In the genomic region with DNA sequence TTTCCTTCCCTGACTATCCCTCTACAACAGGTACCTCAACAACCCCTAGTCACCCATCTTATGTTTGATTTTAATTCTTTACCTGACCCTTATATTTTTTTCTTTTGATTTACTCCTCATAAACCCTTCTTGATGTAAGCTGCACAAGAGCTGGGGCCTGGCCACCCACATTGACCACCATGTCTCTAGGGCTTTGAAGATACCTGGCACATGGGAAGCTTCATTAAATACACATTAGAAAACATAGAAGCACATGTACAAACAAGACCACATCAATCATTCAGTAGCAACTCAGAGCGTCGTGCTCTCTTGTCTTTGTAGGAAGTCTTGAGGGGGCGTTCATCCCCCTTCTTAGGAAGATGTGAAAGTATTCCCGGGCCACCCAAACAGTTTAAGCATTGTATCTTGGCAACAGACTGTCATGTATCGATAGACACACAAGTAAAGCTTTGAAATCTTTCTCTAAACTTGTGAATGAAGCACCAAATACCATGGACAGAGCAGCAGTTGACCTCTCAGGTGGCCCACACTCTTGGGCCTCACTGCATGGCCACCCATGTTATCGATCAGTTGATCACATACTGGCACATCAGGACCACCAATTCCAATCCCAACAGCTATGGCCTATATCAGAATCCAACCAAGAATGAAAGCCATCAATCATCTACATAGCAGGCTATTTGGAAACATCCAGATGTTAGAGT, we compare ENCODE assay signal across 21 cellular contexts.
A peak's percentile ranks its signal among the peaks of the same experiment; 100 is the strongest.
DNase-seq lines count a peak whose midpoint lies in the region; ATAC-seq, FAIRE-seq and TF ChIP-seq lines count a peak whose summit lies in the region.
"Had no signal": no experiment of that assay in that cellular context is flagged by ENCODE, and none has a peak within 500 bp of the region (broad histone marks: within the 10 kb centered on the region; RNA-seq: fewer than 3 reads in every experiment).

No MANE protein-coding gene starts in this region.

- no peak overlapping the region for H3K4me2 ChIP-seq in GM23338
- H3K4me2 ChIP-seq in HCT116 (ENCODE audit: low read length), result no peak overlapping the region
- H3K4me2 ChIP-seq in K562 (ENCODE audit: insufficient read depth, low read length), result no peak overlapping the region

- BruUV-seq in HCT116 (replicated peaks; lab: Mats Ljungman, UMichigan) (no TSS peak), K562 (replicated peaks; lab: Mats Ljungman, UMichigan) (no TSS peak)

- TF ChIP-seq CTCF in GM23338 (conservative IDR thresholded peaks at IDR 0.05; ENCODE audit: low read depth in 2 of 2), result no peak
- no peak for TF ChIP-seq CTCF in HCT116 (IDR thresholded peaks at IDR 0.05 in 2 of 3, conservative IDR thresholded peaks at IDR 0.05 in 1 of 3; ENCODE audit: borderline replicate concordance in 1 of 3, insufficient read depth in 1 of 3, low read depth in 2 of 3, low read length in 2 of 3)
- no peak for TF ChIP-seq CTCF in K562 (IDR thresholded peaks at IDR 0.05 in 2 of 3, conservative IDR thresholded peaks at IDR 0.05 in 1 of 3; ENCODE audit: insufficient read depth in 2 of 3, low read depth in 1 of 3, low read length in 3 of 3)
- no peak for TF ChIP-seq CTCF in upper lobe of right lung (IDR thresholded peaks at IDR 0.05)
- TF ChIP-seq CTCF in esophagus muscularis mucosa (IDR thresholded peaks at IDR 0.05), result no peak

- no peak overlapping the region for H3K4me3 Mint-ChIP-seq in GM23338
- no peak overlapping the region for H3K4me3 Mint-ChIP-seq in T-cell
- H3K4me3 Mint-ChIP-seq: CD4-positive, CD25-positive, alpha-beta regulatory T cell; CD8-positive, alpha-beta memory T cell; HFFc6 had no signal

- H3K9me3 ChIP-seq in HCT116 (ENCODE audit: control insufficient read depth in 1 of 2, insufficient read depth in 1 of 2, low read depth in 1 of 2, low read length in 2 of 2), result no peaks in the 10 kb centered on the region
- no peaks in the 10 kb centered on the region for H3K9me3 ChIP-seq in K562 (replicated peaks; ENCODE audit: control insufficient read depth, insufficient read depth, low read depth, low read length)
- H3K9me3 ChIP-seq in upper lobe of right lung, result no peaks in the 10 kb centered on the region
- H3K9me3 ChIP-seq in esophagus muscularis mucosa, result no peaks in the 10 kb centered on the region
- H3K9me3 ChIP-seq: BE2C, HAP-1 had no signal

- H3K36me3 ChIP-seq in GM23338 (ENCODE audit: insufficient read depth) (no peaks in the 10 kb centered on the region), HCT116 (ENCODE audit: control insufficient read depth in 1 of 2, insufficient read depth in 2 of 2, low read length in 2 of 2) (no peaks in the 10 kb centered on the region), K562 (ENCODE audit: control insufficient read depth, insufficient read depth, low read length) (no peaks in the 10 kb centered on the region), upper lobe of right lung (peaks cover 5% of the 10 kb centered on the region), esophagus muscularis mucosa (peaks cover 0 to 16% (median 6%) of the 10 kb centered on the region in 4 donors)
- H3K36me3 ChIP-seq: HAP-1 had no signal

- intact Hi-C loops in HCT116 (cut with micrococcal nuclease) (no loop called here), K562 (cut with micrococcal nuclease) (no loop called here), upper lobe of right lung (cut with DNase I) (no loop called here), esophagus muscularis mucosa (cut with DNase I) (no loop called here)

- CTCF ChIA-PET in HCT116 (lab: Charles Lee), result no interaction called here
- CTCF ChIA-PET in K562 (lab: Yijun Ruan, JAX; ENCODE audit: low intra/inter-chr PET ratio), result no interaction called here
- CTCF ChIA-PET in T-cell (lab: Charles Lee), result no interaction called here

- H3K27me3 ChIP-seq in GM23338 (ENCODE audit: insufficient read depth) (no peaks in the 10 kb centered on the region), HCT116 (ENCODE audit: insufficient read depth, low read length) (no peaks in the 10 kb centered on the region), K562 (ENCODE audit: control insufficient read depth in 2 of 2, insufficient read depth in 2 of 2, low read length in 2 of 2) (peaks cover 5 to 37% of the 10 kb centered on the region in 2 experiments), upper lobe of right lung (no peaks in the 10 kb centered on the region), esophagus muscularis mucosa (no peaks in the 10 kb centered on the region)
- H3K27me3 ChIP-seq: BE2C had no signal

- H3F3A ChIP-seq in GM23338 (replicated peaks; ENCODE audit: low read depth), result no peaks in the 10 kb centered on the region

- H3K36me3 Mint-ChIP-seq in GM23338 (ENCODE audit: low read depth) (no peaks in the 10 kb centered on the region; the same call in 2 of the 3 replicates), T-cell (no peaks in the 10 kb centered on the region)
- H3K36me3 Mint-ChIP-seq: CD4-positive, CD25-positive, alpha-beta regulatory T cell; CD8-positive, alpha-beta memory T cell had no signal

- no peak for ATAC-seq in GM23338
- ATAC-seq in HCT116, result no peak
- no peak for ATAC-seq in K562
- no peak for ATAC-seq in upper lobe of right lung
- ATAC-seq in T-cell (replicated peaks in 1 of 4), result no peak
- ATAC-seq: GM12878 had no signal

- FAIRE-seq in K562 (lab: Jason Lieb, UNC), result peak; percentile 23
- FAIRE-seq: A204.1, GM12878, GM19239 had no signal

- 0% methylated on average over 6 of the region's 6 CpGs for whole genome bisulfite sequencing in K562 (ENCODE audit: insufficient coverage, low coverage, missing lambda C conversion rate)
- 91% methylated on average over 6 of the region's 6 CpGs for WGBS in esophagus muscularis mucosa

- TF ChIP-seq POLR2A in HCT116 (IDR thresholded peaks at IDR 0.05; ENCODE audit: borderline replicate concordance, extremely low read depth, insufficient read depth, insufficient read length), result no peak
- TF ChIP-seq POLR2A in K562 (conservative IDR thresholded peaks at IDR 0.05), result no peak
- no peak for TF ChIP-seq POLR2A in esophagus muscularis mucosa (IDR thresholded peaks at IDR 0.05; ENCODE audit: low read depth)

- H3K9ac ChIP-seq in HCT116 (ENCODE audit: low read length) (no peak overlapping the region), K562 (ENCODE audit: insufficient read depth in 1 of 2, low read depth in 2 of 2, low read length in 2 of 2) (no peak overlapping the region)

- in situ Hi-C loops in K562 (cut with MboI), result no loop called here

- no peaks in the 10 kb centered on the region; the same call in 1 of the 2 replicates for H3K9me2 ChIP-seq in GM23338 (ENCODE audit: insufficient read depth)
- no peaks in the 10 kb centered on the region for H3K9me2 ChIP-seq in HCT116 (ENCODE audit: insufficient read depth)

- POLR2A ChIA-PET in HCT116 (lab: Charles Lee) (no interaction called here), K562 (lab: Yijun Ruan, JAX) (interaction anchor here (0.6 kb wide), 1 partner anchor 231 kb away, joined by 3 read pairs; no protein-coding TSS in a partner anchor), T-cell (lab: Charles Lee) (no interaction called here)

- no peak for TF ChIP-seq EP300 in K562 (IDR thresholded peaks at IDR 0.05; ENCODE audit: low read length)
- no peak for TF ChIP-seq EP300 in esophagus muscularis mucosa (IDR thresholded peaks at IDR 0.05)

- RAD21 ChIA-PET in HCT116 (lab: Charles Lee; ENCODE audit: low non-redundant PET in 1 of 2, low total read pairs in 2 of 2, uncharacterized antibody in 2 of 2, unreplicated experiment in 2 of 2), result no interaction called here

- no peak for TF ChIP-seq RAD21 in HCT116 (IDR thresholded peaks at IDR 0.05; ENCODE audit: low read depth)
- no peak for TF ChIP-seq RAD21 in K562 (CRISPR knock-in tag; conservative IDR thresholded peaks at IDR 0.05 in 1 of 2, IDR thresholded peaks at IDR 0.05 in 1 of 2)

- H3K4me3 ChIP-seq in GM23338 (no peak overlapping the region), HCT116 (replicated peaks in 1 of 2; ENCODE audit: low read depth in 1 of 2, low read length in 2 of 2) (no peak overlapping the region), K562 (no peak overlapping the region), upper lobe of right lung (no peak overlapping the region), esophagus muscularis mucosa (no peak overlapping the region)
- H3K4me3 ChIP-seq: GM12878, HAP-1 had no signal

- H3K4me1 Mint-ChIP-seq in GM23338 (peaks cover 5% of the 10 kb centered on the region; the same call in 1 of the 3 replicates), T-cell (no peaks in the 10 kb centered on the region)
- H3K4me1 Mint-ChIP-seq: CD4-positive, CD25-positive, alpha-beta regulatory T cell; CD8-positive, alpha-beta memory T cell had no signal

- H3K4me1 ChIP-seq in GM23338 (ENCODE audit: insufficient read depth), result no peaks in the 10 kb centered on the region
- H3K4me1 ChIP-seq in HCT116 (ENCODE audit: control insufficient read depth in 1 of 2, insufficient read depth in 2 of 2, low read length in 2 of 2), result peaks cover 0 to 4% of the 10 kb centered on the region in 2 experiments; a peak in 1 of 4 replicates
- no peaks in the 10 kb centered on the region for H3K4me1 ChIP-seq in K562 (replicated peaks in 1 of 2; ENCODE audit: control insufficient read depth in 2 of 2, insufficient read depth in 2 of 2, low read length in 2 of 2)
- H3K4me1 ChIP-seq in upper lobe of right lung, result no peaks in the 10 kb centered on the region
- peaks cover 2 to 10% (median 4%) of the 10 kb centered on the region in 4 donors for H3K4me1 ChIP-seq in esophagus muscularis mucosa
- H3K4me1 ChIP-seq: HAP-1 had no signal

- H4K20me1 ChIP-seq in GM23338 (replicated peaks; ENCODE audit: insufficient read depth) (no peaks in the 10 kb centered on the region), HCT116 (ENCODE audit: insufficient read depth) (no peaks in the 10 kb centered on the region), K562 (replicated peaks; ENCODE audit: control insufficient read depth, insufficient read depth, low read length) (no peaks in the 10 kb centered on the region)

- H3K9me1 ChIP-seq in K562 (ENCODE audit: control insufficient read depth, insufficient read depth, low read length), result peaks cover 4% of the 10 kb centered on the region

- peaks cover 2% of the 10 kb centered on the region for H3K27me3 Mint-ChIP-seq in GM23338 (ENCODE audit: insufficient read depth, low read depth, poor library complexity)
- H3K27me3 Mint-ChIP-seq in T-cell, result peaks cover 4 to 5% of the 10 kb centered on the region in 2 donors

- H3K9me3 Mint-ChIP-seq in GM23338 (no peaks in the 10 kb centered on the region), T-cell (peaks cover 0 to 3% (median 0%) of the 10 kb centered on the region in 3 donors)
- H3K9me3 Mint-ChIP-seq: HFFc6 had no signal

- H3K27ac ChIP-seq in GM23338 (ENCODE audit: low read depth) (no peak overlapping the region), HCT116 (ENCODE audit: low read depth, low read length) (no peak overlapping the region), K562 (ENCODE audit: extremely low read depth, low read depth, low read length) (no peak overlapping the region), upper lobe of right lung (no peak overlapping the region), esophagus muscularis mucosa (replicated peaks in 1 of 4) (no peak overlapping the region)

- no peak overlapping the region for H3K27ac Mint-ChIP-seq in GM23338
- H3K27ac Mint-ChIP-seq in T-cell, result no peak overlapping the region
- H3K27ac Mint-ChIP-seq: CD4-positive, CD25-positive, alpha-beta regulatory T cell; CD8-positive, alpha-beta memory T cell; HFFc6 had no signal

- H3K79me2 ChIP-seq in GM23338 (replicated peaks; ENCODE audit: insufficient read depth) (no peaks in the 10 kb centered on the region), HCT116 (ENCODE audit: insufficient read depth, low read length) (no peaks in the 10 kb centered on the region), K562 (ENCODE audit: control insufficient read depth, insufficient read depth, low read length) (no peaks in the 10 kb centered on the region)

- no peak overlapping the region for H2AFZ ChIP-seq in GM23338
- H2AFZ ChIP-seq in HCT116 (ENCODE audit: low read depth, low read length, poor library complexity, severe bottlenecking), result no peak overlapping the region
- no peak overlapping the region for H2AFZ ChIP-seq in K562 (ENCODE audit: low read depth, low read length)

- no peak for DNase-seq in GM23338 (ENCODE audit: low spot score)
- DNase-seq in HCT116 (ENCODE audit: low read depth, low spot score), result no peak
- no peak for DNase-seq in K562 (ENCODE audit: extremely low read depth in 1 of 4, low spot score in 3 of 4)
- peak; percentile 2 for DNase-seq in upper lobe of right lung
- no peak for DNase-seq in T-cell
- DNase-seq in esophagus muscularis mucosa (ENCODE audit: extremely low spot score), result no peak
- DNase-seq: ACHN; BE2C; C1 segment of cervical spinal cord; CD4-positive, CD25-positive, alpha-beta regulatory T cell; CD8-positive, alpha-beta memory T cell; COR-L47; DMS 273 treated with DMSO at 0.1 percent for 48 hours; DMS53; DND-41; EL; HFFc6 had no signal
